9 cellular contexts compared by ENCODE assay signal in the genomic region with DNA sequence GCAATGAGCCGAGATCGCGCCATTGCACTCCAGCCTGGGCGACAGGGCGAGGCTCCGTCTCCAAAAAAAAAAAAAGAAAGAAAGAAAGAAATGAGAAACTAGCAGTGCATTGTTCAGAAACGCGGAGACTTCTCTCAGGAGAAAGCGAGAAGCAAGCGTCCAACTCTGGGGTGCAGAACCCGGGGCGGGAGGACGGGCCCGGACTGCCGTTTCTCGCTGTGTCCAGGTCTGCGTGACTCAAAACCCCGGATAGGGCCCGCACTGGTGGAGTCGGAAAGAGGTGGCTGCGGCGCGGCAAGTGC. TPM values are rescaled to one million over a fixed set of nuclear protein-coding genes. Genes with fewer than 3 reads are reported as not detected.
DNase-seq lines count a peak whose midpoint lies in the region; ATAC-seq, FAIRE-seq and TF ChIP-seq lines count a peak whose summit lies in the region.
"Had no signal": no experiment of that assay in that cellular context is flagged by ENCODE, and none has a peak within 500 bp of the region (broad histone marks: within the 10 kb centered on the region; RNA-seq: fewer than 3 reads in every experiment).

No MANE protein-coding gene starts in this region.

- no peaks in the 10 kb centered on the region for H3K27me3 ChIP-seq in left ventricle myocardium inferior (ENCODE audit: low read depth)
- H3K27me3 ChIP-seq in bronchial epithelial cell (ENCODE audit: control insufficient read depth, insufficient read depth, low read length), result no peaks in the 10 kb centered on the region
- no peaks in the 10 kb centered on the region for H3K27me3 ChIP-seq in vagina

- ATAC-seq in Right ventricle myocardium inferior (no peak), mucosa of descending colon (no peak), GM21515 (IDR thresholded peaks at IDR 0.05; ENCODE audit: unreplicated experiment) (no peak), HG03196 (IDR thresholded peaks at IDR 0.05; ENCODE audit: unreplicated experiment) (no peak)

- H3K4me3 ChIP-seq in left ventricle myocardium inferior, result peak overlapping the region; percentile 82
- peak overlapping the region; percentile 99 for H3K4me3 ChIP-seq in bronchial epithelial cell (ENCODE audit: low read depth, low read length)
- H3K4me3 ChIP-seq in mucosa of descending colon, result peak overlapping the region; percentile 80
- H3K4me3 ChIP-seq in vagina, result peak overlapping the region; percentile 92 to 94

- H3K9me3 ChIP-seq in left ventricle myocardium inferior (replicated peaks) (no peaks in the 10 kb centered on the region), mucosa of descending colon (no peaks in the 10 kb centered on the region), vagina (no peaks in the 10 kb centered on the region)

- no peak for TF ChIP-seq CTCF in left ventricle myocardium inferior (IDR thresholded peaks at IDR 0.05; ENCODE audit: borderline replicate concordance)
- no peak for TF ChIP-seq CTCF in bronchial epithelial cell (IDR thresholded peaks at IDR 0.05; ENCODE audit: insufficient read depth, low read length, severe bottlenecking)
- TF ChIP-seq CTCF in mucosa of descending colon (IDR thresholded peaks at IDR 0.05), result no peak
- no peak for TF ChIP-seq CTCF in vagina (IDR thresholded peaks at IDR 0.05)

- DNase-seq in left ventricle myocardium inferior, result no peak
- DNase-seq in Right ventricle myocardium inferior (ENCODE audit: missing footprints), result no peak
- no peak for DNase-seq in bronchial epithelial cell (ENCODE audit: low read depth)
- no peak for DNase-seq in mucosa of descending colon
- no peak for DNase-seq in vagina (ENCODE audit: extremely low spot score in 2 of 2)
- no peak for DNase-seq in cerebellar nuclear complex (lab: John Stamatoyannopoulos, UW)

- H3K36me3 ChIP-seq in left ventricle myocardium inferior (peaks cover 10% of the 10 kb centered on the region), bronchial epithelial cell (ENCODE audit: control insufficient read depth, insufficient read depth, low read length) (peaks cover 3% of the 10 kb centered on the region), mucosa of descending colon (ENCODE audit: low read depth) (no peaks in the 10 kb centered on the region), vagina (peaks cover 0 to 9% of the 10 kb centered on the region in 2 donors)

- intact Hi-C loops in left ventricle myocardium inferior (cut with micrococcal nuclease), result no loop called here
- intact Hi-C loops in Right ventricle myocardium inferior (cut with DNase I), result loop anchor here (1.0 kb wide), 1 partner anchor 41 kb away; the partner anchor contains the start of gene SSU72
- intact Hi-C loops in mucosa of descending colon (cut with DNase I, micrococcal nuclease), result no loop called here
- intact Hi-C loops in vagina (cut with DNase I), result loop anchor here (2.0 kb wide), 1 partner anchor 34 kb away; no protein-coding TSS in a partner anchor

- no peak for TF ChIP-seq POLR2A in vagina (IDR thresholded peaks at IDR 0.05)

- H3K4me1 ChIP-seq in left ventricle myocardium inferior (peaks cover 46% of the 10 kb centered on the region), mucosa of descending colon (ENCODE audit: low read depth) (peaks cover 23% of the 10 kb centered on the region), vagina (peaks cover 40% of the 10 kb centered on the region)

- FAIRE-seq in bronchial epithelial cell (lab: Jason Lieb, UNC), result no peak

- H3K27ac ChIP-seq in left ventricle myocardium inferior (replicated peaks), result peak overlapping the region; percentile 99
- peak overlapping the region; percentile 100 for H3K27ac ChIP-seq in vagina

RNA-seq across cellular contexts. Expression of gene MIB2, which starts 0.4 kb away (rescaled TPM):
- total RNA-seq in left ventricle myocardium inferior (129 TPM), Right ventricle myocardium inferior (103 TPM), bronchial epithelial cell (78.2 and 82.2 TPM in 2 replicates), mucosa of descending colon (100 to 1,000 TPM in 2 of 3 donors, 10 to 100 TPM in 1; 67.8 to 118 (median 109) TPM), vagina (66.8 TPM)

RNA-seq across cellular contexts. Expression of gene FNDC10, which starts 15.0 kb away (rescaled TPM):
- 3.6 TPM for total RNA-seq in left ventricle myocardium inferior
- 3.0 TPM for total RNA-seq in Right ventricle myocardium inferior
- total RNA-seq in bronchial epithelial cell, result 0.26 TPM in 2 replicates
- total RNA-seq in mucosa of descending colon, result 1 to 10 TPM; 1.2 to 3.2 (median 3.1) TPM
- total RNA-seq in vagina, result 6.1 TPM

RNA-seq across cellular contexts. Expression of gene MMP23B, which starts 17.1 kb away (rescaled TPM):
- total RNA-seq in left ventricle myocardium inferior (93.8 TPM), Right ventricle myocardium inferior (36.2 TPM), bronchial epithelial cell (0.26 and 0.38 TPM in 2 replicates), mucosa of descending colon (1 to 10 TPM; 7.2 to 8.7 (median 7.4) TPM), vagina (42.7 TPM)
- total RNA-seq: HT1080 had no signal

RNA-seq across cellular contexts. Expression of gene SSU72, which starts 40.2 kb away (rescaled TPM):
- total RNA-seq in left ventricle myocardium inferior (104 TPM), Right ventricle myocardium inferior (116 TPM), bronchial epithelial cell (54.0 and 56.1 TPM in 2 replicates), mucosa of descending colon (100 to 1,000 TPM; 117 to 123 (median 120) TPM), vagina (105 TPM)

RNA-seq across cellular contexts. Expression of gene CDK11B, which starts 43.9 kb away (rescaled TPM):
- total RNA-seq in left ventricle myocardium inferior (24.3 TPM), Right ventricle myocardium inferior (24.0 TPM), bronchial epithelial cell (5.0 and 7.6 TPM in 2 replicates), mucosa of descending colon (10 to 100 TPM; 31.9 to 45.6 (median 36.8) TPM), vagina (16.5 TPM)

Comparison
In these comparisons a context has a peak if more than half of its experiments do, and no peak if none do; other contexts are left out.
1. intact Hi-C loops: an anchor here in Right ventricle myocardium inferior (1.0 kb wide) and vagina (2.0 kb wide); none called in left ventricle myocardium inferior and mucosa of descending colon.